In the genomic region with DNA sequence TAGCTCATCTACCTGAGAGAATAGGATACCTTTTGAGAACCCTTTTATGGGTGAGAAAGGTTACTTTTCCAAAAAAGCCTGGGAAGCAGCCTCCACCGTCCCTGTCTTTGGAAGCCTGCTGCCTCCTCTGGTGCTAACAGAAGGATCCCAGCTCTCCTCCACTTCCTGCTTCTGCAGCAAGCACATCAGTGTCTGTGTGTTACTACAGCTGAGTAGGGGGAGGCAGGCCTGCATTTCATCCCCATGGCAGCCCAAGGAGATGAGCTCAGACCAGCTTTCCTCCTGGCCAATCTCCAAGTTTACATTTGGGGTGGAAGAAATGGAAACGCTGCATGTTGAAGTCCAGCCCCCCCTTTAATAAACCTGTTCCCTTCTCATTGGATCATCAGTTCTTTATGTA, we compare ENCODE assay signal across 20 cellular contexts. TPM values are rescaled to one million over a fixed set of nuclear protein-coding genes. Genes with fewer than 3 reads are reported as not detected.
A peak's percentile ranks its signal among the peaks of the same experiment; 100 is the strongest.
DNase-seq lines count a peak whose midpoint lies in the region; ATAC-seq and TF ChIP-seq lines count a peak whose summit lies in the region.
"Had no signal": no experiment of that assay in that cellular context is flagged by ENCODE, and none has a peak within 500 bp of the region (broad histone marks: within the 10 kb centered on the region; RNA-seq: fewer than 3 reads in every experiment).

No MANE protein-coding gene starts in this region.

- H3K27me3 ChIP-seq in A673 (replicated peaks; ENCODE audit: insufficient read depth, low read depth, low read length, poor library complexity) (no peaks in the 10 kb centered on the region), DND-41 (ENCODE audit: insufficient read depth, low read length, poor library complexity) (no peaks in the 10 kb centered on the region)
- H3K27me3 ChIP-seq: brain microvascular endothelial cell, vagina had no signal

- H3K4me2 ChIP-seq in DND-41 (ENCODE audit: insufficient read depth, low read length), result no peak overlapping the region

- no peaks in the 10 kb centered on the region for H3K79me2 ChIP-seq in DND-41 (ENCODE audit: insufficient read depth, low read length)

- H3K9me3 ChIP-seq in A673 (ENCODE audit: low read depth, low read length, poor library complexity, severe bottlenecking), result no peaks in the 10 kb centered on the region
- no peaks in the 10 kb centered on the region for H3K9me3 ChIP-seq in DND-41 (ENCODE audit: insufficient read depth, low read length, severe bottlenecking)
- H3K9me3 ChIP-seq: thoracic aorta, vagina had no signal

- H3K27ac ChIP-seq in A673 (ENCODE audit: low read depth, low read length, poor library complexity, severe bottlenecking), result no peak overlapping the region
- H3K27ac ChIP-seq in DND-41 (ENCODE audit: low read length), result no peak overlapping the region
- H3K27ac ChIP-seq: brain microvascular endothelial cell, thoracic aorta, vagina had no signal

- 0 out of 3 replicates have a peak, but pooled peaks have one; percentile 47 for ATAC-seq in DND-41 (ENCODE audit: insufficient read depth, low read depth)
- peak; percentile 81 for ATAC-seq in SK-N-SH treated with all-trans-retinoic acid at 6 μM for 48 hours
- no peak for ATAC-seq in GM19452 (IDR thresholded peaks at IDR 0.05; ENCODE audit: unreplicated experiment)
- ATAC-seq in GM21360 (IDR thresholded peaks at IDR 0.05; ENCODE audit: unreplicated experiment), result no peak
- ATAC-seq: activated CD8-positive, alpha-beta T cell treated with anti-CD3 and anti-CD28 coated beads for 36 hours had no signal

- H3K9ac ChIP-seq in DND-41 (ENCODE audit: low read depth, low read length), result no peak overlapping the region

- DNase-seq in A673 (ENCODE audit: low spot score) (peak; percentile 44), DND-41 (no peak), islet precursor cell (peak; percentile 71), midbrain (lab: John Stamatoyannopoulos, UW) (no peak), globus pallidus (ENCODE audit: low spot score) (no peak)
- DNase-seq: activated CD4-positive, CD25-positive, alpha-beta regulatory T cell treated with anti-CD3 and anti-CD28 coated beads, Interleukin-2, amount 50 U/mL, for 72 hours; activated CD8-positive, alpha-beta T cell treated with anti-CD3 and anti-CD28 coated beads for 36 hours; activated effector memory CD4-positive, alpha-beta T cell treated with anti-CD3 and anti-CD28 coated beads, Interleukin-2, amount 50 U/mL, for 16 hours; activated T-cell treated with anti-CD3 and anti-CD28 coated beads for 4 hours; brain microvascular endothelial cell; NCI-H1105; NCI-H2171; small intestine; stimulated activated CD4-positive, alpha-beta T cell treated with anti-CD3 and anti-CD28 coated beads, Interleukin-2, amount 100 ng/mL, for 48 hours; stimulated activated naive CD4-positive, alpha-beta T cell had no signal

- no peaks in the 10 kb centered on the region for H4K20me1 ChIP-seq in DND-41 (ENCODE audit: insufficient read depth, low read length)

- POLR2A ChIA-PET in A673 (lab: Charles Lee; ENCODE audit: low non-redundant PET), result no interaction called here

- peaks cover 7% of the 10 kb centered on the region for H3K4me1 ChIP-seq in A673 (ENCODE audit: insufficient read depth, low read length, poor library complexity, severe bottlenecking)
- H3K4me1 ChIP-seq in DND-41 (ENCODE audit: insufficient read depth, low read length), result no peaks in the 10 kb centered on the region
- H3K4me1 ChIP-seq: vagina had no signal

- no peak for TF ChIP-seq CTCF in A673 (conservative IDR thresholded peaks at IDR 0.05; ENCODE audit: low read depth, low read length)
- no peak for TF ChIP-seq CTCF in DND-41 (IDR thresholded peaks at IDR 0.05; ENCODE audit: borderline replicate concordance, extremely low read depth, low read length, poor library complexity, severe bottlenecking)

- intact Hi-C loops in A673 (cut with micrococcal nuclease; ENCODE audit: unreplicated experiment), result no loop called here

- CTCF ChIA-PET in A673 (lab: Charles Lee), result no interaction called here

- no TSS peak for BruUV-seq in A673 (replicated peaks; lab: Mats Ljungman, UMichigan)

- H3K4me3 ChIP-seq in A673 (ENCODE audit: low read depth, low read length, poor library complexity, severe bottlenecking), result no peak overlapping the region
- H3K4me3 ChIP-seq in DND-41 (ENCODE audit: low read depth in 1 of 2, low read length in 2 of 2), result no peak overlapping the region
- H3K4me3 ChIP-seq: thoracic aorta, vagina had no signal

- no peaks in the 10 kb centered on the region for H3K36me3 ChIP-seq in A673 (ENCODE audit: insufficient read depth, low read length, poor library complexity, severe bottlenecking)
- no peaks in the 10 kb centered on the region for H3K36me3 ChIP-seq in DND-41 (ENCODE audit: insufficient read depth, low read length)

- peak overlapping the region; percentile 29; the same call in 1 of the 2 replicates for H2AFZ ChIP-seq in DND-41 (ENCODE audit: low read depth, low read length)

TF ChIP-seq in SK-N-SH treated with all-trans-retinoic acid at 6 μM for 48 hours, 23 proteins besides CTCF, POLR2A, EP300 and RAD21:
- TF ChIP-seq OSR1 (CRISPR knock-in tag; IDR thresholded peaks at IDR 0.05), result no peak
- no peak for TF ChIP-seq PPARA (CRISPR knock-in tag; IDR thresholded peaks at IDR 0.05; ENCODE audit: borderline replicate concordance)
- TF ChIP-seq, protein P1, sequence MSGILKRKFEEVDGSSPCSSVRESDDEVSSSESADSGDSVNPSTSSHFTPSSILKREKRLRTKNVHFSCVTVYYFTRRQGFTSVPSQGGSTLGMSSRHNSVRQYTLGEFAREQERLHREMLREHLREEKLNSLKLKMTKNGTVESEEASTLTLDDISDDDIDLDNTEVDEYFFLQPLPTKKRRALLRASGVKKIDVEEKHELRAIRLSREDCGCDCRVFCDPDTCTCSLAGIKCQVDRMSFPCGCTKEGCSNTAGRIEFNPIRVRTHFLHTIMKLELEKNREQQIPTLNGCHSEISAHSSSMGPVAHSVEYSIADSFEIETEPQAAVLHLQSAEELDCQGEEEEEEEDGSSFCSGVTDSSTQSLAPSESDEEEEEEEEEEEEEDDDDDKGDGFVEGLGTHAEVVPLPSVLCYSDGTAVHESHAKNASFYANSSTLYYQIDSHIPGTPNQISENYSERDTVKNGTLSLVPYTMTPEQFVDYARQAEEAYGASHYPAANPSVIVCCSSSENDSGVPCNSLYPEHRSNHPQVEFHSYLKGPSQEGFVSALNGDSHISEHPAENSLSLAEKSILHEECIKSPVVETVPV (CRISPR knock-in tag; IDR thresholded peaks at IDR 0.05), result no peak
- TF ChIP-seq BACH2 (CRISPR knock-in tag; IDR thresholded peaks at IDR 0.05; ENCODE audit: borderline replicate concordance), result no peak
- no peak for TF ChIP-seq ZFP30 (CRISPR knock-in tag; IDR thresholded peaks at IDR 0.05)
- TF ChIP-seq SNAI2 (CRISPR knock-in tag; IDR thresholded peaks at IDR 0.05), result no peak
- no peak for TF ChIP-seq ZC3H10 (CRISPR knock-in tag; IDR thresholded peaks at IDR 0.05)
- TF ChIP-seq RARB (CRISPR knock-in tag; IDR thresholded peaks at IDR 0.05), result no peak
- TF ChIP-seq GLIS3 (CRISPR knock-in tag; IDR thresholded peaks at IDR 0.05), result no peak
- no peak for TF ChIP-seq ZNF565 (CRISPR knock-in tag; conservative IDR thresholded peaks at IDR 0.05; ENCODE audit: low read depth)
- no peak for TF ChIP-seq ZNF8 (CRISPR knock-in tag; IDR thresholded peaks at IDR 0.05)
TF ChIP-seq in SK-N-SH treated with all-trans-retinoic acid at 6 μM for 48 hours: peak in this region for 0.

RNA-seq across cellular contexts. Expression of a gene that starts 7.4 kb away (rescaled TPM):
- 101 and 105 TPM in 2 replicates for total RNA-seq in A673 (2021)

Comparison
In these comparisons a context has a peak if more than half of its experiments do, and no peak if none do; other contexts are left out.
1. DNase-seq: peak in A673 (single experiment) and islet precursor cell (single experiment); none in DND-41 (single experiment), midbrain (single experiment) and globus pallidus (single experiment).
2. ATAC-seq: peak in DND-41 (single experiment) and SK-N-SH treated with all-trans-retinoic acid at 6 μM for 48 hours (single experiment); none in GM19452 (single experiment) and GM21360 (single experiment).